ENCODE assay signal across 16 cellular contexts in genomic region chr11:42473116-42473515, GRCh38.
A peak's percentile ranks its signal among the peaks of the same experiment; 100 is the strongest.
DNase-seq lines count a peak whose midpoint lies in the region; ATAC-seq, FAIRE-seq and TF ChIP-seq lines count a peak whose summit lies in the region.
"Had no signal": no experiment of that assay in that cellular context is flagged by ENCODE, and none has a peak within 500 bp of the region (broad histone marks: within the 10 kb centered on the region; RNA-seq: fewer than 3 reads in every experiment).

No MANE protein-coding gene starts in this region.

- no TSS peak for BruUV-seq in mammary epithelial cell (replicated peaks; lab: Mats Ljungman, UMichigan)
- BruUV-seq in MCF 10A (replicated peaks; lab: Mats Ljungman, UMichigan), result no TSS peak

- no peaks in the 10 kb centered on the region for H3K9me3 Mint-ChIP-seq in MCF 10A (ENCODE audit: unreplicated experiment)

- no peak for ATAC-seq in GM21423 (IDR thresholded peaks at IDR 0.05; ENCODE audit: unreplicated experiment)
- ATAC-seq: GM23338 had no signal

- H3K36me3 ChIP-seq in mammary epithelial cell (ENCODE audit: insufficient read depth, low read length), result no peaks in the 10 kb centered on the region
- H3K36me3 ChIP-seq in keratinocyte (ENCODE audit: control insufficient read depth in 2 of 2, extremely low read depth in 1 of 2, insufficient read depth in 2 of 2, low read length in 2 of 2), result no peaks in the 10 kb centered on the region
- no peaks in the 10 kb centered on the region for H3K36me3 ChIP-seq in thyroid gland
- no peaks in the 10 kb centered on the region for H3K36me3 ChIP-seq in colonic mucosa

- H3K9me3 ChIP-seq in mammary epithelial cell (replicated peaks; ENCODE audit: insufficient read depth, low read length) (no peaks in the 10 kb centered on the region), keratinocyte (ENCODE audit: control insufficient read depth, low read depth, low read length) (no peaks in the 10 kb centered on the region), thyroid gland (no peaks in the 10 kb centered on the region), colonic mucosa (no peaks in the 10 kb centered on the region)
- H3K9me3 ChIP-seq: Caco-2 had no signal

- intact Hi-C loops in mammary epithelial cell (cut with micrococcal nuclease) (no loop called here), MCF 10A (cut with micrococcal nuclease) (no loop called here), thyroid gland (cut with DNase I) (no loop called here), colonic mucosa (cut with DNase I) (no loop called here)

- TF ChIP-seq CTCF in mammary epithelial cell (conservative IDR thresholded peaks at IDR 0.05 in 1 of 2, IDR thresholded peaks at IDR 0.05 in 1 of 2; ENCODE audit: extremely low read depth in 1 of 2, insufficient read depth in 1 of 2, low read depth in 1 of 2, low read length in 2 of 2) (no peak), MCF 10A (IDR thresholded peaks at IDR 0.05; ENCODE audit: unreplicated experiment) (no peak), keratinocyte (optimal IDR thresholded peaks at IDR 0.05 in 1 of 3, IDR thresholded peaks at IDR 0.05 in 1 of 3, conservative IDR thresholded peaks at IDR 0.05 in 1 of 3; ENCODE audit: extremely low read depth in 1 of 3, insufficient read depth in 2 of 3, low read length in 3 of 3) (no peak), thyroid gland (IDR thresholded peaks at IDR 0.05) (no peak), colonic mucosa (IDR thresholded peaks at IDR 0.05) (no peak)

- no peak for TF ChIP-seq POLR2A in thyroid gland (IDR thresholded peaks at IDR 0.05)

- DNase-seq in mammary epithelial cell (peak; percentile 23), MCF 10A (ENCODE audit: unreplicated experiment) (no peak), keratinocyte (ENCODE audit: low read depth, low spot score) (no peak), thyroid gland (peak; percentile 14 to 19), colonic mucosa (no peak)
- DNase-seq: ACHN; Caco-2; CD4-positive, alpha-beta T cell; HCEC 1CT had no signal

- H3K27me3 ChIP-seq in mammary epithelial cell (ENCODE audit: insufficient read depth, low read length) (no peaks in the 10 kb centered on the region), keratinocyte (ENCODE audit: control insufficient read depth, extremely low read depth, insufficient read depth, low read length) (no peaks in the 10 kb centered on the region), thyroid gland (no peaks in the 10 kb centered on the region), colonic mucosa (no peaks in the 10 kb centered on the region)

- no peak overlapping the region for H3K9ac ChIP-seq in mammary epithelial cell (ENCODE audit: insufficient read depth, low read length)
- H3K9ac ChIP-seq in keratinocyte (ENCODE audit: control insufficient read depth, extremely low read depth, insufficient read depth, low read length), result no peak overlapping the region
- H3K9ac ChIP-seq in colonic mucosa (ENCODE audit: low read depth in 2 of 2, low read length in 2 of 2), result no peak overlapping the region

- in situ Hi-C loops in mammary epithelial cell (cut with MboI; ENCODE audit: low sequenced_read_pairs in 2 of 2), result no loop called here

- dilution Hi-C loops in mammary epithelial cell (cut with HindIII; ENCODE audit: low sequenced_read_pairs), result no loop called here
- dilution Hi-C loops in keratinocyte (cut with MboI; ENCODE audit: extremely low pct_ligation_motif_present, low sequenced_read_pairs), result no loop called here

- H3K4me1 ChIP-seq in mammary epithelial cell (ENCODE audit: insufficient read depth, low read length), result peaks cover 10% of the 10 kb centered on the region
- no peaks in the 10 kb centered on the region for H3K4me1 ChIP-seq in keratinocyte (ENCODE audit: control insufficient read depth, extremely low read depth, insufficient read depth, low read length)
- H3K4me1 ChIP-seq in thyroid gland, result no peaks in the 10 kb centered on the region
- H3K4me1 ChIP-seq in colonic mucosa, result no peaks in the 10 kb centered on the region
- H3K4me1 ChIP-seq: Caco-2 had no signal

- no peak overlapping the region for H3K4me2 ChIP-seq in mammary epithelial cell (ENCODE audit: insufficient read depth, low read depth, low read length)
- no peak overlapping the region for H3K4me2 ChIP-seq in keratinocyte (ENCODE audit: control insufficient read depth, extremely low read depth, insufficient read depth, low read depth, low read length)
- H3K4me2 ChIP-seq: GM23338 had no signal

- H3K27ac ChIP-seq in mammary epithelial cell (ENCODE audit: insufficient read depth, low read depth, low read length) (no peak overlapping the region), keratinocyte (ENCODE audit: control insufficient read depth, insufficient read depth, low read length) (no peak overlapping the region), thyroid gland (no peak overlapping the region), colonic mucosa (no peak overlapping the region)
- H3K27ac ChIP-seq: C4-2B had no signal

- H4K20me1 ChIP-seq in mammary epithelial cell (ENCODE audit: insufficient read depth, low read length) (no peaks in the 10 kb centered on the region), keratinocyte (ENCODE audit: control insufficient read depth, extremely low read depth, insufficient read depth, low read length) (no peaks in the 10 kb centered on the region)

- no peaks in the 10 kb centered on the region for H3K9me1 ChIP-seq in keratinocyte (ENCODE audit: control insufficient read depth, extremely low read depth, insufficient read depth, low read length)

- H3K4me3 ChIP-seq in mammary epithelial cell (replicated peaks in 1 of 3; ENCODE audit: insufficient read depth in 1 of 3, low read depth in 2 of 3, low read length in 3 of 3) (no peak overlapping the region), keratinocyte (ENCODE audit: control insufficient read depth in 2 of 3, extremely low read depth in 1 of 3, insufficient read depth in 2 of 3, low read depth in 1 of 3, low read length in 3 of 3) (no peak overlapping the region), thyroid gland (replicated peaks in 1 of 3) (no peak overlapping the region), colonic mucosa (no peak overlapping the region)
- H3K4me3 ChIP-seq: GM23338 had no signal

- no peaks in the 10 kb centered on the region for H3K79me2 ChIP-seq in mammary epithelial cell (ENCODE audit: insufficient read depth, low read length)
- H3K79me2 ChIP-seq in keratinocyte (ENCODE audit: control insufficient read depth, insufficient read depth, low read length), result no peaks in the 10 kb centered on the region

- CTCF ChIA-PET in mammary epithelial cell (lab: Charles Lee; ENCODE audit: low non-redundant PET) (no interaction called here), MCF 10A (lab: Yijun Ruan, JAX) (no interaction called here)

- no peaks in the 10 kb centered on the region for H3K36me3 Mint-ChIP-seq in MCF 10A (ENCODE audit: insufficient read depth, unreplicated experiment)

- H3K4me3 Mint-ChIP-seq in MCF 10A (ENCODE audit: unreplicated experiment), result no peak overlapping the region
- H3K4me3 Mint-ChIP-seq: CD4-positive, alpha-beta T cell; GM23338 had no signal

- no peak overlapping the region for H3K27ac Mint-ChIP-seq in MCF 10A (ENCODE audit: low read depth, unreplicated experiment)
- H3K27ac Mint-ChIP-seq: CD4-positive, alpha-beta T cell; GM23338 had no signal

- peaks cover 6% of the 10 kb centered on the region for H3K4me1 Mint-ChIP-seq in MCF 10A (ENCODE audit: insufficient read depth, unreplicated experiment)
- H3K4me1 Mint-ChIP-seq: GM23338 had no signal

- H3K27me3 Mint-ChIP-seq in MCF 10A (ENCODE audit: insufficient read depth, unreplicated experiment), result no peaks in the 10 kb centered on the region
- H3K27me3 Mint-ChIP-seq: CD4-positive, alpha-beta T cell had no signal

- POLR2A ChIA-PET in MCF 10A (lab: Yijun Ruan, JAX), result no interaction called here

- H2AFZ ChIP-seq in mammary epithelial cell (ENCODE audit: low read depth, low read length) (no peak overlapping the region), keratinocyte (ENCODE audit: control insufficient read depth, low read length) (no peak overlapping the region)
- H2AFZ ChIP-seq: GM23338 had no signal

- WGBS in mammary epithelial cell (ENCODE audit: low coverage, missing lambda C conversion rate), result 3% methylated on average over 4 of the region's 4 CpGs
- WGBS in thyroid gland, 2 donors, result 19 to 29% methylated on average over 4 of the region's 4 CpGs

- peak; percentile 65 for FAIRE-seq in keratinocyte (lab: Jason Lieb, UNC)
- FAIRE-seq: D721Med, GM12891, GM19239, H54 had no signal

Comparison
In these comparisons a context has a peak if more than half of its experiments do, and no peak if none do; other contexts are left out.
1. DNase-seq: peak in mammary epithelial cell (single experiment) and thyroid gland (2 of 2); none in MCF 10A (single experiment), keratinocyte (single experiment) and colonic mucosa (single experiment).